ENCODE assay signal across 9 cellular contexts in the genomic region with DNA sequence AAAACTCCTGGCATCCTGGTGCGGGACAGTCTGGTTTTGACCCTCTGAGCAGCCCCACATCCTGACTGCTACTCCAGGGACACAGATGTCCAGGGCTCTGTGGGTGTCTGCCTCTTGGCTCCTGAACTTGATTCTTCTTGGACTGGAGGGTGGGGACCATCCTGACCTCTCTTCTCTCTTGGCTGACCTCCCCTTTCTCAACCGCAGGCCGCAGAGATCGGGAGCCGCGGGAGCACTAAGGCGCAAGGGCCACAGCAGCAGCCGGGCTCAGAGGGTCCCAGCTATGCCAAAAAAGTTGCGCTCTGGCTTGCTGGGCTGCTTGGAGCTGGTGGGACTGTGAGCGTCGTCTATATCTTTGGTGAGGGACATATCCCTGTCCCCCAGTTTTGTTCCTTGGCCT.
DNase-seq lines count a peak whose midpoint lies in the region; TF ChIP-seq lines count a peak whose summit lies in the region.
"Had no signal": no experiment of that assay in that cellular context is flagged by ENCODE, and none has a peak within 500 bp of the region (broad histone marks: within the 10 kb centered on the region; RNA-seq: fewer than 3 reads in every experiment).

No MANE protein-coding gene starts in this region.

- DNase-seq in MM.1S: no peak
- no peak for DNase-seq in effector memory CD4-positive, alpha-beta T cell
- no peak for DNase-seq in nephron progenitor cell
- no peak for DNase-seq in NAMALWA (ENCODE audit: low spot score)
- no peak for DNase-seq in dedifferentiated amniotic fluid mesenchymal stem cell (ENCODE audit: extremely low spot score)
- DNase-seq in DMS153 treated with DMSO at 0.1 percent for 48 hours (lab: John Stamatoyannopoulos, UW; ENCODE audit: unreplicated experiment): no peak
- DNase-seq in COLO668 (lab: John Stamatoyannopoulos, UW; ENCODE audit: unreplicated experiment): no peak
- DNase-seq: amniotic stem cell had no signal

- H2AFZ ChIP-seq in MM.1S (ENCODE audit: low read length): no peak overlapping the region

- peaks cover 26% of the 10 kb centered on the region for H3K36me3 Mint-ChIP-seq in nephron progenitor cell (ENCODE audit: low read depth)

- TF ChIP-seq CTCF in MM.1S (IDR thresholded peaks at IDR 0.05; ENCODE audit: low read length) (no peak), nephron progenitor cell (IDR thresholded peaks at IDR 0.05) (no peak)

- peak overlapping the region; percentile 95 for H3K4me2 ChIP-seq in BLaER1
- peak overlapping the region; percentile 98 for H3K4me2 ChIP-seq in MM.1S (ENCODE audit: low read depth, low read length)

- 0 out of 2 replicates have a peak, but pooled peaks cover 3% of the 10 kb centered on the region for H3F3A ChIP-seq in MM.1S (ENCODE audit: insufficient read depth, low read length)

- H3K9ac ChIP-seq in BLaER1 (peak overlapping the region; percentile 93), MM.1S (ENCODE audit: low read length) (peak overlapping the region; percentile 94)

- H3K9me2 ChIP-seq in MM.1S (replicated peaks; ENCODE audit: insufficient read depth, low read length): no peaks in the 10 kb centered on the region

- peak overlapping the region; percentile 96 for H3K4me3 Mint-ChIP-seq in nephron progenitor cell

- H3K9me3 Mint-ChIP-seq in nephron progenitor cell: no peaks in the 10 kb centered on the region

- H3K79me2 ChIP-seq in MM.1S (ENCODE audit: low read length): peaks cover 34% of the 10 kb centered on the region

- H3K4me3 ChIP-seq in BLaER1: peak overlapping the region; percentile 91
- peak overlapping the region; percentile 98 for H3K4me3 ChIP-seq in MM.1S (ENCODE audit: low read length)
- peak overlapping the region; percentile 91 for H3K4me3 ChIP-seq in effector memory CD4-positive, alpha-beta T cell (ENCODE audit: insufficient read depth, low read depth, low read length, poor library complexity, severe bottlenecking)

- H3K9me3 ChIP-seq in BLaER1: no peaks in the 10 kb centered on the region
- no peaks in the 10 kb centered on the region for H3K9me3 ChIP-seq in MM.1S (replicated peaks; ENCODE audit: insufficient read depth, low read length)
- H3K9me3 ChIP-seq in effector memory CD4-positive, alpha-beta T cell (ENCODE audit: control insufficient read depth, low read length): no peaks in the 10 kb centered on the region

- H3K27me3 ChIP-seq in BLaER1 (no peaks in the 10 kb centered on the region), MM.1S (replicated peaks; ENCODE audit: insufficient read depth, low read length) (no peaks in the 10 kb centered on the region)
- no peaks in the 10 kb centered on the region for H3K27me3 ChIP-seq in effector memory CD4-positive, alpha-beta T cell (replicated peaks; ENCODE audit: control insufficient read depth, insufficient read depth, low read length, poor library complexity, severe bottlenecking)

- H3K4me1 ChIP-seq in BLaER1 (peaks cover 21% of the 10 kb centered on the region), MM.1S (ENCODE audit: low read length) (peaks cover 4% of the 10 kb centered on the region; the same call in 1 of the 2 replicates)
- peaks cover 14% of the 10 kb centered on the region for H3K4me1 ChIP-seq in effector memory CD4-positive, alpha-beta T cell (ENCODE audit: control insufficient read depth, insufficient read depth, low read length, poor library complexity, severe bottlenecking)

- peaks cover 36% of the 10 kb centered on the region for H3K4me1 Mint-ChIP-seq in nephron progenitor cell

- H3K36me3 ChIP-seq in BLaER1 (peaks cover 54% of the 10 kb centered on the region), MM.1S (replicated peaks; ENCODE audit: insufficient read depth, low read length) (no peaks in the 10 kb centered on the region)
- peaks cover 14% of the 10 kb centered on the region for H3K36me3 ChIP-seq in effector memory CD4-positive, alpha-beta T cell (ENCODE audit: control insufficient read depth, insufficient read depth, low read length)

- H3K27ac ChIP-seq in BLaER1 (peak overlapping the region; percentile 91), MM.1S (ENCODE audit: low read length) (no peak overlapping the region)
- peak overlapping the region; percentile 79 for H3K27ac ChIP-seq in effector memory CD4-positive, alpha-beta T cell (ENCODE audit: insufficient read depth, low read length, poor library complexity, severe bottlenecking)

- peak overlapping the region; percentile 96 for H3K27ac Mint-ChIP-seq in nephron progenitor cell

- H4K20me1 ChIP-seq in BLaER1: peaks cover 19% of the 10 kb centered on the region
- no peaks in the 10 kb centered on the region for H4K20me1 ChIP-seq in MM.1S (ENCODE audit: insufficient read depth, low read length)

- H3K27me3 Mint-ChIP-seq in nephron progenitor cell (ENCODE audit: low read depth, poor library complexity): peaks cover 4% of the 10 kb centered on the region
